1 cellular context compared by ENCODE assay signal in genomic region chr1:7953850-7954609, GRCh38.
TF ChIP-seq lines count a peak whose summit lies in the region.

No MANE protein-coding gene starts in this region.

TF ChIP-seq in A549, 52 proteins besides CTCF, POLR2A, EP300 and RAD21 (continued from another document):
- TF ChIP-seq E2F6 (IDR thresholded peaks at IDR 0.05; ENCODE audit: borderline replicate concordance, low read depth) = peak; percentile 53
